Comparison of ENCODE assay signal across 1 cellular context in the genomic region with DNA sequence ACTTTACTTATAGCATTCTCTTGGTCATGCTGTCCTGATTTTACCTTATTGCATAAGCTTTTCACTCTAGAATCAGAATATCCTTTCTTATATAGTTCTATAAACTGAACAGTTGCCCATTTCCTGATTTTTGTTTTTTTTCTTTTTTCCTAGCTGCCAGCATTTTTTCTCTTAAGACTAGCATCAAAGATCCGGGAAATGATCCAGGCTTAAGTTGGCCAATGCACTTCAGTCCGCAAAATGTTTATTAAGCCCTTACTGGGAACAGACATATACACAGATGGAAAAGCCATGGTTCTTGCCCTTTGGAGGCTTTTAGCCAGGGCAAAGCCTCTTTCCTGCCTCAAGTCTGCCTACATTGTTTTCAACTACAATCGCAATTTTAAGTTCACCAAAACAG.
TF ChIP-seq lines count a peak whose summit lies in the region.

No MANE protein-coding gene starts in this region.

TF ChIP-seq in SK-N-SH, 30 proteins besides CTCF, POLR2A, EP300 and RAD21:
- TF ChIP-seq POLR2AphosphoS5 (IDR thresholded peaks at IDR 0.05; ENCODE audit: low read depth, low read length) (no peak), RCOR1 (IDR thresholded peaks at IDR 0.05; ENCODE audit: low read length) (no peak), NFIC (IDR thresholded peaks at IDR 0.05; ENCODE audit: borderline replicate concordance) (no peak), RXRA (IDR thresholded peaks at IDR 0.05; ENCODE audit: borderline replicate concordance, low read depth) (no peak), MEF2A (IDR thresholded peaks at IDR 0.05; ENCODE audit: borderline replicate concordance, low read depth) (no peak), TCF12 (IDR thresholded peaks at IDR 0.05) (no peak), REST (IDR thresholded peaks at IDR 0.05; ENCODE audit: low read depth, low read length) (no peak), CHD2 (IDR thresholded peaks at IDR 0.05; ENCODE audit: low read length, partially characterized antibody) (no peak), NRF1 (IDR thresholded peaks at IDR 0.05; ENCODE audit: low read depth, low read length) (no peak), FOXJ3 (CRISPR knock-in tag; IDR thresholded peaks at IDR 0.05) (no peak), GATA2 (CRISPR knock-in tag; IDR thresholded peaks at IDR 0.05) (no peak), MXI1 (IDR thresholded peaks at IDR 0.05; ENCODE audit: low read depth, low read length) (no peak), ELF1 (IDR thresholded peaks at IDR 0.05) (no peak)
- TF ChIP-seq, protein P1, sequence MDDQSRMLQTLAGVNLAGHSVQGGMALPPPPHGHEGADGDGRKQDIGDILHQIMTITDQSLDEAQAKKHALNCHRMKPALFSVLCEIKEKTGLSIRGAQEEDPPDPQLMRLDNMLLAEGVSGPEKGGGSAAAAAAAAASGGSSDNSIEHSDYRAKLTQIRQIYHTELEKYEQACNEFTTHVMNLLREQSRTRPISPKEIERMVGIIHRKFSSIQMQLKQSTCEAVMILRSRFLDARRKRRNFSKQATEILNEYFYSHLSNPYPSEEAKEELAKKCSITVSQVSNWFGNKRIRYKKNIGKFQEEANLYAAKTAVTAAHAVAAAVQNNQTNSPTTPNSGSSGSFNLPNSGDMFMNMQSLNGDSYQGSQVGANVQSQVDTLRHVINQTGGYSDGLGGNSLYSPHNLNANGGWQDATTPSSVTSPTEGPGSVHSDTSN (IDR thresholded peaks at IDR 0.05) = no peak
- TF ChIP-seq, protein P2, sequence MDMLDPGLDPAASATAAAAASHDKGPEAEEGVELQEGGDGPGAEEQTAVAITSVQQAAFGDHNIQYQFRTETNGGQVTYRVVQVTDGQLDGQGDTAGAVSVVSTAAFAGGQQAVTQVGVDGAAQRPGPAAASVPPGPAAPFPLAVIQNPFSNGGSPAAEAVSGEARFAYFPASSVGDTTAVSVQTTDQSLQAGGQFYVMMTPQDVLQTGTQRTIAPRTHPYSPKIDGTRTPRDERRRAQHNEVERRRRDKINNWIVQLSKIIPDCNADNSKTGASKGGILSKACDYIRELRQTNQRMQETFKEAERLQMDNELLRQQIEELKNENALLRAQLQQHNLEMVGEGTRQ (IDR thresholded peaks at IDR 0.05; ENCODE audit: borderline replicate concordance, low read depth, low read length) = no peak
- TF ChIP-seq, protein P3, sequence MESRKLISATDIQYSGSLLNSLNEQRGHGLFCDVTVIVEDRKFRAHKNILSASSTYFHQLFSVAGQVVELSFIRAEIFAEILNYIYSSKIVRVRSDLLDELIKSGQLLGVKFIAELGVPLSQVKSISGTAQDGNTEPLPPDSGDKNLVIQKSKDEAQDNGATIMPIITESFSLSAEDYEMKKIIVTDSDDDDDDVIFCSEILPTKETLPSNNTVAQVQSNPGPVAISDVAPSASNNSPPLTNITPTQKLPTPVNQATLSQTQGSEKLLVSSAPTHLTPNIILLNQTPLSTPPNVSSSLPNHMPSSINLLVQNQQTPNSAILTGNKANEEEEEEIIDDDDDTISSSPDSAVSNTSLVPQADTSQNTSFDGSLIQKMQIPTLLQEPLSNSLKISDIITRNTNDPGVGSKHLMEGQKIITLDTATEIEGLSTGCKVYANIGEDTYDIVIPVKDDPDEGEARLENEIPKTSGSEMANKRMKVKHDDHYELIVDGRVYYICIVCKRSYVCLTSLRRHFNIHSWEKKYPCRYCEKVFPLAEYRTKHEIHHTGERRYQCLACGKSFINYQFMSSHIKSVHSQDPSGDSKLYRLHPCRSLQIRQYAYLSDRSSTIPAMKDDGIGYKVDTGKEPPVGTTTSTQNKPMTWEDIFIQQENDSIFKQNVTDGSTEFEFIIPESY (IDR thresholded peaks at IDR 0.05; ENCODE audit: borderline replicate concordance, low read depth) = no peak
